Comparison of ENCODE assay signal across 1 cellular context in the genomic region with DNA sequence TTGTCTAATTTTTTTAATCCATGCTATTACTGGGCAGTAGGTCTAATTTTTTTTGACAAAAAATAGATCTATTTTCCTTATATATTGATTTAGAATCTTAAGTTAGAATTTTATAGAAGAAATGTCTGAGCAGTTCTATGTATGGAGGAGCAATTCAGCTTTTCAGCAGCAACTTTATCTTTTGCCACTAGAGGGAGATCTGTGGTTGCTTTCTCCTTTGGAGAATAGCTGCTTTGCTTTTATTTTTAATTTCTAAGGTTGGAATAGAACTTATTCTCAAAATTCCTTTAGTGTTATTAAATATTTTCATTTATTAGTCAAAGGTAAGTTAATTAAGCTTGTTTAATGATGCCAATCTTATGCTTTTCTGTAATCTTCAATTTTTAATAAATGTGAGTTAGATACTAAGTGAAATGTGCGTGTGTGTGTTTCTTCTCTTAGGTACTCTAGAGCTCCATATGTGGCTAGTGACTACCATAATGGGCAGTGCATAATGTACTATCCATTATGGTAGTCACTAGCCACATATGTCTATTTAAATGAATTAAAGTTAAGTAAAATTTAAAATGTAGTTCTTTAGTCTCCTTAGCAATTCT.
TF ChIP-seq lines count a peak whose summit lies in the region.

No MANE protein-coding gene starts in this region.

TF ChIP-seq in K562, 482 proteins besides CTCF, POLR2A, EP300 and RAD21:
- TF ChIP-seq ATF6 (CRISPR knock-in tag; IDR thresholded peaks at IDR 0.05) (no peak), NFIC (IDR thresholded peaks at IDR 0.05) (no peak), XRCC4 (IDR thresholded peaks at IDR 0.05; ENCODE audit: extremely low read depth, insufficient read depth, insufficient read length) (no peak), ZFP36 (IDR thresholded peaks at IDR 0.05; ENCODE audit: low read depth, low read length, partially characterized antibody) (no peak), ZBTB1 (CRISPR knock-in tag; IDR thresholded peaks at IDR 0.05; ENCODE audit: borderline replicate concordance, low read depth) (no peak), ZNF445 (CRISPR knock-in tag; IDR thresholded peaks at IDR 0.05; ENCODE audit: low read depth) (no peak), TGIF2 (CRISPR knock-in tag; IDR thresholded peaks at IDR 0.05) (no peak), MAFK (IDR thresholded peaks at IDR 0.05; ENCODE audit: low read length) (no peak), ZBTB11 (CRISPR knock-in tag; IDR thresholded peaks at IDR 0.05) (no peak), HDAC6 (IDR thresholded peaks at IDR 0.05; ENCODE audit: low read depth, low read length) (no peak), SP2 (IDR thresholded peaks at IDR 0.05; ENCODE audit: extremely low read depth, low read depth, low read length, poor library complexity, severe bottlenecking) (no peak), CTBP1 (IDR thresholded peaks at IDR 0.05; ENCODE audit: borderline replicate concordance) (no peak), YBX1 (IDR thresholded peaks at IDR 0.05) (no peak)
- TF ChIP-seq, protein P1, sequence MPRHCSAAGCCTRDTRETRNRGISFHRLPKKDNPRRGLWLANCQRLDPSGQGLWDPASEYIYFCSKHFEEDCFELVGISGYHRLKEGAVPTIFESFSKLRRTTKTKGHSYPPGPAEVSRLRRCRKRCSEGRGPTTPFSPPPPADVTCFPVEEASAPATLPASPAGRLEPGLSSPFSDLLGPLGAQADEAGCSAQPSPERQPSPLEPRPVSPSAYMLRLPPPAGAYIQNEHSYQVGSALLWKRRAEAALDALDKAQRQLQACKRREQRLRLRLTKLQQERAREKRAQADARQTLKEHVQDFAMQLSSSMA (CRISPR knock-in tag; IDR thresholded peaks at IDR 0.05) = no peak
- TF ChIP-seq, protein P2, sequence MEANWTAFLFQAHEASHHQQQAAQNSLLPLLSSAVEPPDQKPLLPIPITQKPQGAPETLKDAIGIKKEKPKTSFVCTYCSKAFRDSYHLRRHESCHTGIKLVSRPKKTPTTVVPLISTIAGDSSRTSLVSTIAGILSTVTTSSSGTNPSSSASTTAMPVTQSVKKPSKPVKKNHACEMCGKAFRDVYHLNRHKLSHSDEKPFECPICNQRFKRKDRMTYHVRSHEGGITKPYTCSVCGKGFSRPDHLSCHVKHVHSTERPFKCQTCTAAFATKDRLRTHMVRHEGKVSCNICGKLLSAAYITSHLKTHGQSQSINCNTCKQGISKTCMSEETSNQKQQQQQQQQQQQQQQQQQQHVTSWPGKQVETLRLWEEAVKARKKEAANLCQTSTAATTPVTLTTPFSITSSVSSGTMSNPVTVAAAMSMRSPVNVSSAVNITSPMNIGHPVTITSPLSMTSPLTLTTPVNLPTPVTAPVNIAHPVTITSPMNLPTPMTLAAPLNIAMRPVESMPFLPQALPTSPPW (CRISPR knock-in tag; IDR thresholded peaks at IDR 0.05) = no peak
- TF ChIP-seq, protein P3, sequence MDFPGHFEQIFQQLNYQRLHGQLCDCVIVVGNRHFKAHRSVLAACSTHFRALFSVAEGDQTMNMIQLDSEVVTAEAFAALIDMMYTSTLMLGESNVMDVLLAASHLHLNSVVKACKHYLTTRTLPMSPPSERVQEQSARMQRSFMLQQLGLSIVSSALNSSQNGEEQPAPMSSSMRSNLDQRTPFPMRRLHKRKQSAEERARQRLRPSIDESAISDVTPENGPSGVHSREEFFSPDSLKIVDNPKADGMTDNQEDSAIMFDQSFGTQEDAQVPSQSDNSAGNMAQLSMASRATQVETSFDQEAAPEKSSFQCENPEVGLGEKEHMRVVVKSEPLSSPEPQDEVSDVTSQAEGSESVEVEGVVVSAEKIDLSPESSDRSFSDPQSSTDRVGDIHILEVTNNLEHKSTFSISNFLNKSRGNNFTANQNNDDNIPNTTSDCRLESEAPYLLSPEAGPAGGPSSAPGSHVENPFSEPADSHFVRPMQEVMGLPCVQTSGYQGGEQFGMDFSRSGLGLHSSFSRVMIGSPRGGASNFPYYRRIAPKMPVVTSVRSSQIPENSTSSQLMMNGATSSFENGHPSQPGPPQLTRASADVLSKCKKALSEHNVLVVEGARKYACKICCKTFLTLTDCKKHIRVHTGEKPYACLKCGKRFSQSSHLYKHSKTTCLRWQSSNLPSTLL (IDR thresholded peaks at IDR 0.05) = no peak
